2 cellular contexts compared by ENCODE assay signal in genomic region chr3:148911597-148911996, GRCh38.
TF ChIP-seq lines count a peak whose summit lies in the region.

No MANE protein-coding gene starts in this region.

TF ChIP-seq in GM23338, 12 proteins besides CTCF, POLR2A, EP300 and RAD21:
- no peak for TF ChIP-seq ETS1 (IDR thresholded peaks at IDR 0.05)
- TF ChIP-seq EZH2 (IDR thresholded peaks at IDR 0.05; ENCODE audit: low read depth, unreplicated experiment): no peak
- TF ChIP-seq REST (IDR thresholded peaks at IDR 0.05; ENCODE audit: unreplicated experiment): no peak
- TF ChIP-seq POLR2AphosphoS5 (IDR thresholded peaks at IDR 0.05; ENCODE audit: low read depth): no peak

TF ChIP-seq in K562, 482 proteins besides CTCF, POLR2A, EP300 and RAD21:
- TF ChIP-seq PBX2 (CRISPR knock-in tag; IDR thresholded peaks at IDR 0.05; ENCODE audit: low read depth) (no peak), PBX2 (tag; conservative IDR thresholded peaks at IDR 0.05; ENCODE audit: low read depth) (no peak), RAD51 (IDR thresholded peaks at IDR 0.05; ENCODE audit: borderline replicate concordance, low read depth) (peak; percentile 30; the same call in 1 of the 2 replicates), ZNF134 (CRISPR knock-in tag; conservative IDR thresholded peaks at IDR 0.05) (no peak), USF2 (CRISPR knock-in tag; IDR thresholded peaks at IDR 0.05) (peak; percentile 51)
